1 cellular context compared by ENCODE assay signal in the genomic region with DNA sequence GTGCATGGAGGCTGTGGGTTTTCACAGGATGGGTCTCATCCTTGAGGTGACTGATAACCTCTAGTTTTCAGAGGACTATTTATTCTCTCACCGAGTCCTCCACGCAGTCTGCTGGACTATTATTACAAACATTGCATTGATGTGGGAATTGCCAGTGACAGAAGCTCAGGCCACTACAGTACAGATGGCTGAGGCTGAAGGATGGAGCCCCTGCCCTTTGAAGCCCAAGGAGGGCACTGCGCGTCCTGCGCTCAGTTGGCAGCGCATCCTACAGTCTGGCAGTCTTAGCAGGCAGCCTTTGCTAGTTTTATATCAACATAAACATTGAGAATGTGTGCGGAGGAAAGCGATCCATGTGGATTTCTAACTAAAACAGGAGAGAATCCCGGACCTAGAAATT.
TF ChIP-seq lines count a peak whose summit lies in the region.

No MANE protein-coding gene starts in this region.

TF ChIP-seq in H1, 55 proteins besides CTCF, POLR2A, EP300 and RAD21:
- TF ChIP-seq SIN3A (conservative IDR thresholded peaks at IDR 0.05 in 1 of 2, IDR thresholded peaks at IDR 0.05 in 1 of 2; ENCODE audit: low read depth in 1 of 2, low read length in 2 of 2), result no peak
- no peak for TF ChIP-seq RBBP5 (IDR thresholded peaks at IDR 0.05; ENCODE audit: borderline replicate concordance, low read depth, low read length)
- no peak for TF ChIP-seq BACH1 (IDR thresholded peaks at IDR 0.05; ENCODE audit: low read length)
- no peak for TF ChIP-seq GTF2F1 (IDR thresholded peaks at IDR 0.05; ENCODE audit: borderline replicate concordance, low read depth, low read length)
- TF ChIP-seq KDM4A (IDR thresholded peaks at IDR 0.05; ENCODE audit: low read depth, low read length, severe bottlenecking), result no peak
- TF ChIP-seq GABPA (IDR thresholded peaks at IDR 0.05; ENCODE audit: borderline replicate concordance, insufficient read depth, low read length), result no peak
- no peak for TF ChIP-seq MAFK (IDR thresholded peaks at IDR 0.05; ENCODE audit: low read depth, low read length)
- TF ChIP-seq CHD7 (IDR thresholded peaks at IDR 0.05; ENCODE audit: insufficient replicate concordance, low read length), result no peak
- no peak for TF ChIP-seq KDM5A (IDR thresholded peaks at IDR 0.05; ENCODE audit: low read length)
- no peak for TF ChIP-seq TCF12 (IDR thresholded peaks at IDR 0.05; ENCODE audit: low read depth, low read length)
- TF ChIP-seq CTBP2 (IDR thresholded peaks at IDR 0.05; ENCODE audit: borderline replicate concordance, insufficient read depth, insufficient read length, low read length), result no peak
- no peak for TF ChIP-seq SP1 (IDR thresholded peaks at IDR 0.05; ENCODE audit: low read depth, low read length)
- no peak for TF ChIP-seq POLR2AphosphoS5 (IDR thresholded peaks at IDR 0.05; ENCODE audit: low read depth, low read length)
- TF ChIP-seq TEAD4 (IDR thresholded peaks at IDR 0.05; ENCODE audit: low read depth, low read length), result no peak
- no peak for TF ChIP-seq CHD1 (IDR thresholded peaks at IDR 0.05; ENCODE audit: low read depth, low read length)
- TF ChIP-seq NANOG (IDR thresholded peaks at IDR 0.05; ENCODE audit: insufficient read depth, low read depth, low read length, poor library complexity, severe bottlenecking), result no peak
- TF ChIP-seq EGR1 (IDR thresholded peaks at IDR 0.05; ENCODE audit: borderline replicate concordance, low read depth, low read length), result no peak
- no peak for TF ChIP-seq RXRA (IDR thresholded peaks at IDR 0.05; ENCODE audit: insufficient read depth, low read depth, low read length)
- TF ChIP-seq FOSL1 (IDR thresholded peaks at IDR 0.05; ENCODE audit: insufficient read depth, low read depth, low read length), result no peak
